2 cellular contexts compared by ENCODE assay signal in the genomic region with DNA sequence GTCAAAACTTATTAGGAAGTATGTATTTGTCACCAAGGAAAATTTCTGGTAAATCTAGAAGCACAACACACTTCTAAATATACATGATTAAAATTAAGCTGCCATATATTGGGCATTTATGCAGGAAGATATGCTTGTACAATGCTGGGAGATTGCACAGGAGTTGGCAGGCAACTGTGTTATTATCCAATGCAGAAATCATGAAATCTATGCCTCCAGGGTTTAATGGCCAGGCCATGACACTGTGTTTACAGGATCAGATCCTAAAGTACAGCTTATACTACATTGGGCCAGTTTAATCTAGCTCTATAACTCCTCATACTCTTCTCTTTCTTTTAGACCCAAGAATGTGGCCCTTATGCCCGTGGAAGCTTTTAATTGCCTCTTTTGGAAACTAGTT.
TF ChIP-seq lines count a peak whose summit lies in the region.

No MANE protein-coding gene starts in this region.

TF ChIP-seq in SK-N-SH, 30 proteins besides CTCF, POLR2A, EP300 and RAD21 (continued from another document):
- TF ChIP-seq, protein P1, sequence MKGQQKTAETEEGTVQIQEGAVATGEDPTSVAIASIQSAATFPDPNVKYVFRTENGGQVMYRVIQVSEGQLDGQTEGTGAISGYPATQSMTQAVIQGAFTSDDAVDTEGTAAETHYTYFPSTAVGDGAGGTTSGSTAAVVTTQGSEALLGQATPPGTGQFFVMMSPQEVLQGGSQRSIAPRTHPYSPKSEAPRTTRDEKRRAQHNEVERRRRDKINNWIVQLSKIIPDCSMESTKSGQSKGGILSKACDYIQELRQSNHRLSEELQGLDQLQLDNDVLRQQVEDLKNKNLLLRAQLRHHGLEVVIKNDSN (IDR thresholded peaks at IDR 0.05; ENCODE audit: borderline replicate concordance, low read depth), result no peak
- TF ChIP-seq CHD2 (IDR thresholded peaks at IDR 0.05; ENCODE audit: low read length, partially characterized antibody) (peak; percentile 14), TCF12 (IDR thresholded peaks at IDR 0.05) (no peak), POLR2AphosphoS5 (IDR thresholded peaks at IDR 0.05; ENCODE audit: low read depth, low read length) (no peak)

TF ChIP-seq in SK-N-SH treated with all-trans-retinoic acid at 6 μM for 48 hours, 23 proteins besides CTCF, POLR2A, EP300 and RAD21 (continued from another document):
- TF ChIP-seq, protein P2, sequence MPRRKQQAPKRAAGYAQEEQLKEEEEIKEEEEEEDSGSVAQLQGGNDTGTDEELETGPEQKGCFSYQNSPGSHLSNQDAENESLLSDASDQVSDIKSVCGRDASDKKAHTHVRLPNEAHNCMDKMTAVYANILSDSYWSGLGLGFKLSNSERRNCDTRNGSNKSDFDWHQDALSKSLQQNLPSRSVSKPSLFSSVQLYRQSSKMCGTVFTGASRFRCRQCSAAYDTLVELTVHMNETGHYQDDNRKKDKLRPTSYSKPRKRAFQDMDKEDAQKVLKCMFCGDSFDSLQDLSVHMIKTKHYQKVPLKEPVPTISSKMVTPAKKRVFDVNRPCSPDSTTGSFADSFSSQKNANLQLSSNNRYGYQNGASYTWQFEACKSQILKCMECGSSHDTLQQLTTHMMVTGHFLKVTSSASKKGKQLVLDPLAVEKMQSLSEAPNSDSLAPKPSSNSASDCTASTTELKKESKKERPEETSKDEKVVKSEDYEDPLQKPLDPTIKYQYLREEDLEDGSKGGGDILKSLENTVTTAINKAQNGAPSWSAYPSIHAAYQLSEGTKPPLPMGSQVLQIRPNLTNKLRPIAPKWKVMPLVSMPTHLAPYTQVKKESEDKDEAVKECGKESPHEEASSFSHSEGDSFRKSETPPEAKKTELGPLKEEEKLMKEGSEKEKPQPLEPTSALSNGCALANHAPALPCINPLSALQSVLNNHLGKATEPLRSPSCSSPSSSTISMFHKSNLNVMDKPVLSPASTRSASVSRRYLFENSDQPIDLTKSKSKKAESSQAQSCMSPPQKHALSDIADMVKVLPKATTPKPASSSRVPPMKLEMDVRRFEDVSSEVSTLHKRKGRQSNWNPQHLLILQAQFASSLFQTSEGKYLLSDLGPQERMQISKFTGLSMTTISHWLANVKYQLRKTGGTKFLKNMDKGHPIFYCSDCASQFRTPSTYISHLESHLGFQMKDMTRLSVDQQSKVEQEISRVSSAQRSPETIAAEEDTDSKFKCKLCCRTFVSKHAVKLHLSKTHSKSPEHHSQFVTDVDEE (CRISPR knock-in tag; IDR thresholded peaks at IDR 0.05), result no peak
- TF ChIP-seq PPARA (CRISPR knock-in tag; IDR thresholded peaks at IDR 0.05; ENCODE audit: borderline replicate concordance), result no peak
- no peak for TF ChIP-seq ESRRG (CRISPR knock-in tag; IDR thresholded peaks at IDR 0.05)
